Comparison of ENCODE assay signal across 25 cellular contexts in the genomic region with DNA sequence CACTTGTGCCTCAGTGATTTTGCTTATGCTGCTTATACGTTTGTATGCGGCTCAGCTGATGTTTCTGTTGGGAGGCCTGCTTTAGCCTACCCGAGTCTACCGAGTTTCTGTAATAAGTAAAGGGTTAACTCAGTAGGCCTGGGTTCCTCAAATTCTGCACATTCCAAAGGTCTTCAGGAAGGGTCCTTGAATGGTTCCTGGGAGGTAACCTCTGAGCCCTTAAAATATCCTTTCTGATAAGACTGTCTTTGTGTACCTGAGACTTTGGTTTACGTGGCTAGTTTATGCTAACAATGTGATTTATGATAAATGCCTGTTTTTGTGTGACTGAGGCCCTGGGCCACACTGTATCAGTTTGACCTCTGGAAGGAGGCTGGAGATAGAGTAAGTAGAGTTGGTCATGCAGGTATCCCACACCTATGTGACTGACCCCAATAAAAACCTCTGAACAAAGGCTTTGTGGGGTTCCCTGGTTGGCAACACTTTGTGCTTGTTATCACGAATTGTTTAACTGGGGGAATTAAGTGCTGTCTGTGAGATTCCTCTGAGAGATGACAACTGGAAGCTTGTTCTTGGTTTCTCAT. TPM values are rescaled to one million over a fixed set of nuclear protein-coding genes. Genes with fewer than 3 reads are reported as not detected.
DNase-seq lines count a peak whose midpoint lies in the region; ATAC-seq, FAIRE-seq and TF ChIP-seq lines count a peak whose summit lies in the region.
"Had no signal": no experiment of that assay in that cellular context is flagged by ENCODE, and none has a peak within 500 bp of the region (broad histone marks: within the 10 kb centered on the region; RNA-seq: fewer than 3 reads in every experiment).

No MANE protein-coding gene starts in this region.

- no peak for TF ChIP-seq CTCF in GM23338 (conservative IDR thresholded peaks at IDR 0.05; ENCODE audit: low read depth in 2 of 2)
- no peak for TF ChIP-seq CTCF in WTC11 (IDR thresholded peaks at IDR 0.05)

- H3K9me3 Mint-ChIP-seq in GM23338 (no peaks in the 10 kb centered on the region), WTC11 (no peaks in the 10 kb centered on the region)
- H3K9me3 Mint-ChIP-seq: CD14-positive monocyte had no signal

- no peak overlapping the region for H3K4me3 ChIP-seq in GM23338
- H3K4me3 ChIP-seq in small intestine (ENCODE audit: low read depth in 1 of 2, low read length in 2 of 2) = no peak overlapping the region
- H3K4me3 ChIP-seq: A549, SK-N-MC had no signal

- peak overlapping the region; percentile 41; the same call in 1 of the 2 replicates for H3K4me2 ChIP-seq in GM23338
- H3K4me2 ChIP-seq: A549 had no signal

- H3K27me3 Mint-ChIP-seq in GM23338 (ENCODE audit: insufficient read depth, low read depth, poor library complexity) (peaks cover 2% of the 10 kb centered on the region), WTC11 (ENCODE audit: low read depth) (no peaks in the 10 kb centered on the region)

- DNase-seq in GM23338 (ENCODE audit: low spot score) (peak; percentile 66), WTC11 (ENCODE audit: low spot score) (no peak), islet precursor cell (peak; percentile 57), small intestine (peak; percentile 10), DMS 273 treated with DMSO at 0.1 percent for 48 hours (lab: John Stamatoyannopoulos, UW) (no peak)
- DNase-seq in NK-92 treated with Interleukin-12 subunit alpha and Interleukin-12 subunit beta, amount 100 ng/mL, for 24 hours (lab: John Stamatoyannopoulos, UW) = no peak
- DNase-seq: EL, NCI-H1417, NCI-H187, NCI-H226, NCI-H510A treated with DMSO at 0.1 percent for 48 hours, NCI-H748 treated with DMSO at 0.1 percent for 48 hours, SHP77 treated with DMSO at 0.1 percent for 48 hours, SW 1271 had no signal

- H3K9me2 ChIP-seq in GM23338 (ENCODE audit: insufficient read depth) = no peaks in the 10 kb centered on the region

- POLR2A ChIA-PET in WTC11 (lab: Charles Lee) = no interaction called here

- WGBS in small intestine, 3 donors = 43 to 59% (median 53%) methylated on average over 6 of the region's 6 CpGs

- H3F3A ChIP-seq in GM23338 (replicated peaks; ENCODE audit: low read depth) = no peaks in the 10 kb centered on the region

- CTCF ChIA-PET in WTC11 (lab: Charles Lee) = interaction anchor here (0.7 to 1.0 kb wide), 3 partner anchors 297 to 849 kb away, joined by 4 read pairs; no protein-coding TSS in a partner anchor

- H3K36me3 Mint-ChIP-seq in GM23338 (ENCODE audit: low read depth) (no peaks in the 10 kb centered on the region), WTC11 (no peaks in the 10 kb centered on the region)
- H3K36me3 Mint-ChIP-seq: CD14-positive monocyte, IgD-negative memory B cell had no signal

- no peaks in the 10 kb centered on the region for H3K9me3 ChIP-seq in small intestine (ENCODE audit: control insufficient read depth, low read depth)
- H3K9me3 ChIP-seq: A549 had no signal

- no peak for FAIRE-seq in small intestine (lab: Jason Lieb, UNC)
- FAIRE-seq: A549, D721Med, GM19239, H54 had no signal

- H3K27ac ChIP-seq in GM23338 (ENCODE audit: low read depth) (no peak overlapping the region), small intestine (ENCODE audit: low read depth in 1 of 2, low read length in 1 of 2) (no peak overlapping the region)
- H3K27ac ChIP-seq: A549, HL-60, RWPE1, SK-N-MC had no signal

- H4K20me1 ChIP-seq in GM23338 (replicated peaks; ENCODE audit: insufficient read depth) = no peaks in the 10 kb centered on the region

- H3K79me2 ChIP-seq in GM23338 (replicated peaks; ENCODE audit: insufficient read depth) = no peaks in the 10 kb centered on the region

- peak; percentile 76 for ATAC-seq in GM23338
- peak; percentile 89 for ATAC-seq in WTC11
- no peak for ATAC-seq in HG02884 (IDR thresholded peaks at IDR 0.05; ENCODE audit: unreplicated experiment)
- ATAC-seq: A549 had no signal

- H3K4me3 Mint-ChIP-seq in GM23338 (no peak overlapping the region), WTC11 (no peak overlapping the region)
- H3K4me3 Mint-ChIP-seq: B cell, IgD-negative memory B cell had no signal

- H3K36me3 ChIP-seq in GM23338 (ENCODE audit: insufficient read depth) (no peaks in the 10 kb centered on the region), small intestine (ENCODE audit: control insufficient read depth in 2 of 2, insufficient read depth in 2 of 2, low read length in 2 of 2) (no peaks in the 10 kb centered on the region)

- H3K27me3 ChIP-seq in GM23338 (ENCODE audit: insufficient read depth) = no peaks in the 10 kb centered on the region
- no peaks in the 10 kb centered on the region for H3K27me3 ChIP-seq in small intestine (ENCODE audit: control insufficient read depth in 2 of 2, insufficient read depth in 2 of 2, low read length in 2 of 2)

- H3K4me1 Mint-ChIP-seq in GM23338 (peaks cover 12% of the 10 kb centered on the region; the same call in 2 of the 3 replicates), WTC11 (peaks cover 13% of the 10 kb centered on the region)
- H3K4me1 Mint-ChIP-seq: B cell, CD14-positive monocyte had no signal

- peaks cover 14% of the 10 kb centered on the region; the same call in 1 of the 2 replicates for H3K4me1 ChIP-seq in GM23338 (ENCODE audit: insufficient read depth)
- H3K4me1 ChIP-seq in small intestine (ENCODE audit: control insufficient read depth in 2 of 2, insufficient read depth in 1 of 2, low read depth in 1 of 2, low read length in 1 of 2) = peaks cover 0 to 3% of the 10 kb centered on the region in 2 donors

- H3K27ac Mint-ChIP-seq in GM23338 (no peak overlapping the region; the same call in 1 of the 2 replicates), WTC11 (peak overlapping the region; percentile 44; the same call in 1 of the 2 replicates)
- H3K27ac Mint-ChIP-seq: B cell, IgD-negative memory B cell had no signal

- peak overlapping the region; percentile 13; the same call in 1 of the 2 replicates for H2AFZ ChIP-seq in GM23338

TF ChIP-seq in WTC11, 78 proteins besides CTCF, POLR2A, EP300 and RAD21:
- TF ChIP-seq STAT6 (CRISPR knock-in tag; conservative IDR thresholded peaks at IDR 0.05; ENCODE audit: low read depth) (no peak), ETV6 (CRISPR knock-in tag; IDR thresholded peaks at IDR 0.05) (no peak), MLX (CRISPR knock-in tag; IDR thresholded peaks at IDR 0.05) (no peak), ZNF232 (CRISPR knock-in tag; IDR thresholded peaks at IDR 0.05) (no peak), NR1H2 (CRISPR knock-in tag; IDR thresholded peaks at IDR 0.05) (no peak), TP53 (CRISPR knock-in tag; IDR thresholded peaks at IDR 0.05) (no peak), NFATC4 (CRISPR knock-in tag; IDR thresholded peaks at IDR 0.05) (no peak), MAX (CRISPR knock-in tag; IDR thresholded peaks at IDR 0.05) (no peak), MXD4 (CRISPR knock-in tag; IDR thresholded peaks at IDR 0.05; ENCODE audit: borderline replicate concordance) (no peak), JUN (CRISPR knock-in tag; IDR thresholded peaks at IDR 0.05) (no peak), USF2 (CRISPR knock-in tag; IDR thresholded peaks at IDR 0.05) (no peak), TEAD4 (CRISPR knock-in tag; IDR thresholded peaks at IDR 0.05) (no peak)
- TF ChIP-seq, protein P1, sequence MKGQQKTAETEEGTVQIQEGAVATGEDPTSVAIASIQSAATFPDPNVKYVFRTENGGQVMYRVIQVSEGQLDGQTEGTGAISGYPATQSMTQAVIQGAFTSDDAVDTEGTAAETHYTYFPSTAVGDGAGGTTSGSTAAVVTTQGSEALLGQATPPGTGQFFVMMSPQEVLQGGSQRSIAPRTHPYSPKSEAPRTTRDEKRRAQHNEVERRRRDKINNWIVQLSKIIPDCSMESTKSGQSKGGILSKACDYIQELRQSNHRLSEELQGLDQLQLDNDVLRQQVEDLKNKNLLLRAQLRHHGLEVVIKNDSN (CRISPR knock-in tag; IDR thresholded peaks at IDR 0.05) = no peak
TF ChIP-seq in WTC11: peak in this region for 0.

RNA-seq across cellular contexts. Expression of gene PNPT1, which starts 18.9 kb away (rescaled TPM):
- 34.6 and 41.2 TPM in 2 replicates for total RNA-seq in GM23338 (2014; rRNA removed; shearing (Covaris generic))
- polyA plus RNA-seq in GM23338 (2016; fragmentation: Nextera tagmentation; extraction: Ambion mirVana) = 21.4 and 31.1 TPM in 2 replicates
- 36.7 to 44.9 TPM (median 37.0 TPM) in 3 replicates for total RNA-seq in WTC11 (2021)
- 10 to 100 TPM in 1 of 3 donors, 1 to 10 TPM in 2; 2.7 to 13.6 (median 4.7) TPM for polyA plus RNA-seq in small intestine

Comparison
In these comparisons a context has a peak if more than half of its experiments do, and no peak if none do; other contexts are left out.
1. DNase-seq: peak in GM23338 (single experiment), islet precursor cell (single experiment) and small intestine (single experiment); none in WTC11 (single experiment), DMS 273 treated with DMSO at 0.1 percent for 48 hours (single experiment) and NK-92 treated with Interleukin-12 subunit alpha and Interleukin-12 subunit beta, amount 100 ng/mL, for 24 hours (single experiment).